Comparison of ENCODE assay signal across 8 cellular contexts in the genomic region with DNA sequence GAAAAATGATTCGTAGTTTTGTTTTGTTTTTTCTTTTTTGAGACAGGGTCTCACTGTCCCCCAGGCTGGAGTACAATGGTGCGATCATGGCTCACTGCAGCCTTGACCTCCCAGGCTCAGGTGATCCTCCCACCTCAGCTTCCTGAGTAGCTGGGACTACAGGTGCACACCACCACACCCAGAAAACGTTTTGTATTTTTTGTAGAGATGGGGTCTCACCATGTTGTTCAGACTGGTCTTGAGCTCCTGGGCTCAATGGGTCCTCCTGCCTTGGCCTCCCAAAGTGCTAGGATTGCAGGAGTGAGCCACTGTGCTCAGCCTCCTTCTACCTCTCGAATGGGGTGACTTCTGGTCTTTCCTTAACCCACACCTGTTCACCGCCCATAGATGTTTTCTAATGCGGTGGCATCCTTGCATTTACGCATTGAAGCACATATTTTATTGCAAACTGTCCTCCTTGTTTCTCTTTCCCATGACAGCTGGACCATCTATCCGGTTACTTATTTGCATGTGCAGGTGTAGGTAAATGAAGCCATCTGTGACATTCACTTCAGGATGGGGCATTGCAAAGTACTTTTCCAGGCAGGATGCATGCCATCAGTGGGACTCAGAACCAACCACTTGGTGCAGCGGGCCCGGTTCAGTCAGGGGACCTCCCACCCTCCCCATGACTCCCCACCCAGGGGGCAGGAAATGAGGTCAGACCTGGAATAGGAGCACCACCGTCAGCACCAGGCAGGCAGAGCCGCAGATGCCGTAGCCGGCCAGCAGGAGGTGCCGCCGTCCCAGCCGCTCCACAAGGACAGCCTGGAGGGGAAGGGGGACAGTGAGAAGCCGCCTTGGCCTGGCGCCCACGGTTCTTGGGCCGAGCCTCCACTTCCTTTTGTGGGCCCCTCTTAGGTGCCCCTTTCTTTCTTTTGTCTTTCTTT.
DNase-seq lines count a peak whose midpoint lies in the region; ATAC-seq and TF ChIP-seq lines count a peak whose summit lies in the region.

No MANE protein-coding gene starts in this region.

- no peaks in the 10 kb centered on the region for H3K9me2 ChIP-seq in SU-DHL-6 (replicated peaks; ENCODE audit: insufficient read depth, low read length)

- H3K9me3 ChIP-seq in SU-DHL-6 (ENCODE audit: insufficient read depth, low read length), result no peaks in the 10 kb centered on the region

- H3K27ac ChIP-seq in SU-DHL-6 (ENCODE audit: low read depth, low read length), result no peak overlapping the region

- H3K36me3 ChIP-seq in SU-DHL-6 (ENCODE audit: low read length), result no peaks in the 10 kb centered on the region

- H3K4me2 ChIP-seq in SU-DHL-6 (ENCODE audit: low read depth, low read length, poor library complexity, severe bottlenecking), result no peak overlapping the region

- H3K9ac ChIP-seq in SU-DHL-6 (ENCODE audit: low read length), result no peak overlapping the region

- TF ChIP-seq CTCF in SU-DHL-6 (IDR thresholded peaks at IDR 0.05; ENCODE audit: insufficient read depth, low read length, poor library complexity, severe bottlenecking), result peak; percentile 59
- TF ChIP-seq CTCF in foreskin fibroblast (IDR thresholded peaks at IDR 0.05; ENCODE audit: low read depth, low read length), result peak; percentile 45

- peak; percentile 65 for DNase-seq in AG08396 (ENCODE audit: low spot score)
- peak in 1 of 2 donors; percentile 28 for DNase-seq in foreskin fibroblast
- DNase-seq in stimulated activated CD4-positive, alpha-beta T cell treated with anti-CD3 and anti-CD28 coated beads, Interleukin-2, amount 100 ng/mL, for 48 hours, result peak; percentile 30 to 49
- DNase-seq in nucleus accumbens (lab: John Stamatoyannopoulos, UW), result no peak

- no peaks in the 10 kb centered on the region for H3K79me2 ChIP-seq in SU-DHL-6 (ENCODE audit: insufficient read depth, low read length)

- H2AFZ ChIP-seq in SU-DHL-6 (ENCODE audit: low read depth, low read length, severe bottlenecking), result no peak overlapping the region

- peak; percentile 2 for TF ChIP-seq POLR2A in GM19099 (IDR thresholded peaks at IDR 0.05; ENCODE audit: extremely low read depth, insufficient read length, low read depth)

- H3K4me3 ChIP-seq in SU-DHL-6 (ENCODE audit: insufficient read depth, low read length, poor library complexity, severe bottlenecking), result no peak overlapping the region
- H3K4me3 ChIP-seq in foreskin fibroblast (ENCODE audit: low read depth in 1 of 2, low read length in 2 of 2), result no peak overlapping the region

- H4K20me1 ChIP-seq in SU-DHL-6 (ENCODE audit: low read depth, low read length), result no peaks in the 10 kb centered on the region

- H3K27me3 ChIP-seq in SU-DHL-6 (ENCODE audit: low read length), result no peaks in the 10 kb centered on the region

- ATAC-seq in GM19397 (IDR thresholded peaks at IDR 0.05; ENCODE audit: unreplicated experiment), result no peak
- no peak for ATAC-seq in HG03378 (IDR thresholded peaks at IDR 0.05; ENCODE audit: unreplicated experiment)

- no peaks in the 10 kb centered on the region for H3F3A ChIP-seq in SU-DHL-6 (ENCODE audit: insufficient read depth)

Comparison
In these comparisons a context has a peak if more than half of its experiments do, and no peak if none do; other contexts are left out.
1. DNase-seq: peak in AG08396 (single experiment) and stimulated activated CD4-positive, alpha-beta T cell treated with anti-CD3 and anti-CD28 coated beads, Interleukin-2, amount 100 ng/mL, for 48 hours (2 of 2); none in nucleus accumbens (0 of 56).